Comparison of ENCODE assay signal across 19 cellular contexts in the genomic region with DNA sequence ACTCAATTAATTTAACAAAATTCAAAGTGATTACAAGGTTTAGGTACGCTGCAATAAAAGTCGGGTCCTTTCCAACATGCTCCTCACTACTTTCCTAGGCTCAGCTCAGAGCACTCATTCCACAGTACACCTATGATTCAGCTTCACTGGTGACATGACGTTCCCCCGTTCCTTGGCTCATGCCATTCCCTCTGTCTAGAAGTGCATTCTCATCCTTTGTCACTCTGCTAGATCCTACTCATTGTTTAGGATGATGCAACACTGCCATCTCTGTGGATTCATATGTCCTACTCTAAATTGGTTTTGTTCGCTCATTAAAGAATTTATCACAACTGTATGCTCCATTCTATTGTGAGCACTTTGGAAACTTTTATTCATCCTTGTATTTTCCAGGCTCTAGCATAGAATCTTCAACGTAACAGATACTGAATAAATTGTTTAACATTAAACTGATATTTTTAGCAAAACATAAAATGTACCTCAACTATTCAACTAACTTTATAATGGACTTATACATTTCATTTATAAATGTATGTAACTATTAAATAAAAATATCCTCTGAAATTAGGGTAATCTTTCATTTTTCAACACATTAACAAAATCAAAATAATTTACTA.
A peak's percentile ranks its signal among the peaks of the same experiment; 100 is the strongest.
DNase-seq lines count a peak whose midpoint lies in the region; ATAC-seq and TF ChIP-seq lines count a peak whose summit lies in the region.
"Had no signal": no experiment of that assay in that cellular context is flagged by ENCODE, and none has a peak within 500 bp of the region (broad histone marks: within the 10 kb centered on the region; RNA-seq: fewer than 3 reads in every experiment).

No MANE protein-coding gene starts in this region.

- no peak overlapping the region for H3K9ac ChIP-seq in HCT116 (ENCODE audit: low read length)

- no peak overlapping the region for H2AFZ ChIP-seq in HCT116 (ENCODE audit: low read depth, low read length, poor library complexity, severe bottlenecking)

- POLR2A ChIA-PET in HCT116 (lab: Charles Lee): no interaction called here

- no peaks in the 10 kb centered on the region for H4K20me1 ChIP-seq in HCT116 (ENCODE audit: insufficient read depth)

- no peak overlapping the region for H3K27ac ChIP-seq in HCT116 (ENCODE audit: low read depth, low read length)
- no peak overlapping the region for H3K27ac ChIP-seq in brain microvascular endothelial cell
- H3K27ac ChIP-seq: prostate gland, transverse colon had no signal

- no peaks in the 10 kb centered on the region for H3K79me2 ChIP-seq in HCT116 (ENCODE audit: insufficient read depth, low read length)

- DNase-seq in AG08395 (ENCODE audit: low spot score) (peak; percentile 20), HCT116 (ENCODE audit: low read depth, low spot score) (no peak), brain microvascular endothelial cell (peak; percentile 45), iris pigment epithelial cell (ENCODE audit: low read depth) (peak; percentile 43), ACHN (no peak)
- no peak for DNase-seq in stimulated activated CD4-positive, alpha-beta T cell treated with anti-CD3 and anti-CD28 coated beads, Interleukin-4, amount 100 ng/mL, for 1 hour
- DNase-seq: activated CD4-positive, alpha-beta memory T cell treated with anti-CD3 and anti-CD28 coated beads, Interleukin-2, amount 10 ng/mL, durations not matched to agents 7 days and 5 days; GF-D8; Kasumi-1; mucosa of descending colon; NCI-H1694 treated with DMSO at 0.1 percent for 48 hours; NCI-H748 treated with DMSO at 0.1 percent for 48 hours; Right ventricle myocardium superior; stimulated activated CD8-positive, alpha-beta memory T cell treated with anti-CD3 and anti-CD28 coated beads, Interleukin-4, amount 100 ng/mL, for 48 hours; T-helper 9 cell; transverse colon had no signal

- H3K27me3 ChIP-seq in HCT116 (ENCODE audit: insufficient read depth, low read length) (no peaks in the 10 kb centered on the region), brain microvascular endothelial cell (replicated peaks) (no peaks in the 10 kb centered on the region)
- H3K27me3 ChIP-seq: transverse colon had no signal

- no peak for TF ChIP-seq POLR2A in HCT116 (IDR thresholded peaks at IDR 0.05; ENCODE audit: borderline replicate concordance, extremely low read depth, insufficient read depth, insufficient read length)

- no peaks in the 10 kb centered on the region for H3K9me2 ChIP-seq in HCT116 (ENCODE audit: insufficient read depth)

- no peaks in the 10 kb centered on the region for H3K36me3 ChIP-seq in HCT116 (ENCODE audit: control insufficient read depth in 1 of 2, insufficient read depth in 2 of 2, low read length in 2 of 2)
- H3K36me3 ChIP-seq in brain microvascular endothelial cell (replicated peaks): no peaks in the 10 kb centered on the region
- H3K36me3 ChIP-seq: prostate gland had no signal

- CTCF ChIA-PET in HCT116 (lab: Charles Lee): no interaction called here

- intact Hi-C loops in HCT116 (cut with micrococcal nuclease): no loop called here

- H3K9me3 ChIP-seq in HCT116 (ENCODE audit: control insufficient read depth in 1 of 2, insufficient read depth in 1 of 2, low read depth in 1 of 2, low read length in 2 of 2): no peaks in the 10 kb centered on the region
- H3K9me3 ChIP-seq: mucosa of descending colon, prostate gland, transverse colon had no signal

- TF ChIP-seq RAD21 in HCT116 (IDR thresholded peaks at IDR 0.05; ENCODE audit: low read depth): no peak

- no peaks in the 10 kb centered on the region for H3K4me1 ChIP-seq in HCT116 (ENCODE audit: control insufficient read depth in 1 of 2, insufficient read depth in 2 of 2, low read length in 2 of 2)
- H3K4me1 ChIP-seq: prostate gland, transverse colon had no signal

- no peak overlapping the region for H3K4me3 ChIP-seq in HCT116 (replicated peaks in 1 of 2; ENCODE audit: low read depth in 1 of 2, low read length in 2 of 2)
- H3K4me3 ChIP-seq in brain microvascular endothelial cell (ENCODE audit: low read depth, low read length): no peak overlapping the region
- H3K4me3 ChIP-seq: mucosa of descending colon, prostate gland, transverse colon had no signal

- ATAC-seq in HCT116 (no peak), GM21390 (IDR thresholded peaks at IDR 0.05; ENCODE audit: unreplicated experiment) (no peak), HG03280 (IDR thresholded peaks at IDR 0.05; ENCODE audit: unreplicated experiment) (no peak)
- ATAC-seq: mucosa of descending colon had no signal

- no TSS peak for BruUV-seq in HCT116 (replicated peaks; lab: Mats Ljungman, UMichigan)

- H3K4me2 ChIP-seq in HCT116 (ENCODE audit: low read length): no peak overlapping the region

- RAD21 ChIA-PET in HCT116 (lab: Charles Lee; ENCODE audit: low non-redundant PET in 1 of 2, low total read pairs in 2 of 2, uncharacterized antibody in 2 of 2, unreplicated experiment in 2 of 2): no interaction called here

- TF ChIP-seq CTCF in HCT116 (IDR thresholded peaks at IDR 0.05 in 2 of 3, conservative IDR thresholded peaks at IDR 0.05 in 1 of 3; ENCODE audit: borderline replicate concordance in 1 of 3, insufficient read depth in 1 of 3, low read depth in 2 of 3, low read length in 2 of 3) (no peak), brain microvascular endothelial cell (IDR thresholded peaks at IDR 0.05; ENCODE audit: low read depth, low read length, missing control alignments) (no peak)

- in situ Hi-C loops in brain microvascular endothelial cell (cut with HindIII; ENCODE audit: low pct_ligation_motif_present, low sequenced_read_pairs): no loop called here
- in situ Hi-C loops in ACHN (cut with HindIII; ENCODE audit: low pct_ligation_motif_present, low pct_unique_long_range_greater_than_20kb, low sequenced_read_pairs): no loop called here

TF ChIP-seq in HCT116, 20 proteins besides CTCF, POLR2A, EP300 and RAD21:
- TF ChIP-seq, protein P1, sequence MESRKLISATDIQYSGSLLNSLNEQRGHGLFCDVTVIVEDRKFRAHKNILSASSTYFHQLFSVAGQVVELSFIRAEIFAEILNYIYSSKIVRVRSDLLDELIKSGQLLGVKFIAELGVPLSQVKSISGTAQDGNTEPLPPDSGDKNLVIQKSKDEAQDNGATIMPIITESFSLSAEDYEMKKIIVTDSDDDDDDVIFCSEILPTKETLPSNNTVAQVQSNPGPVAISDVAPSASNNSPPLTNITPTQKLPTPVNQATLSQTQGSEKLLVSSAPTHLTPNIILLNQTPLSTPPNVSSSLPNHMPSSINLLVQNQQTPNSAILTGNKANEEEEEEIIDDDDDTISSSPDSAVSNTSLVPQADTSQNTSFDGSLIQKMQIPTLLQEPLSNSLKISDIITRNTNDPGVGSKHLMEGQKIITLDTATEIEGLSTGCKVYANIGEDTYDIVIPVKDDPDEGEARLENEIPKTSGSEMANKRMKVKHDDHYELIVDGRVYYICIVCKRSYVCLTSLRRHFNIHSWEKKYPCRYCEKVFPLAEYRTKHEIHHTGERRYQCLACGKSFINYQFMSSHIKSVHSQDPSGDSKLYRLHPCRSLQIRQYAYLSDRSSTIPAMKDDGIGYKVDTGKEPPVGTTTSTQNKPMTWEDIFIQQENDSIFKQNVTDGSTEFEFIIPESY (IDR thresholded peaks at IDR 0.05; ENCODE audit: extremely low read depth, insufficient replicate concordance, low read length): no peak
- TF ChIP-seq YY1 (IDR thresholded peaks at IDR 0.05; ENCODE audit: extremely low read depth, insufficient replicate concordance, low read depth, low read length) (no peak), CEBPB (IDR thresholded peaks at IDR 0.05; ENCODE audit: low read depth) (0 out of 2 replicates have a peak, but pooled peaks have one; percentile 25), POLR2AphosphoS5 (IDR thresholded peaks at IDR 0.05; ENCODE audit: low read depth, low read length) (no peak), ELF1 (IDR thresholded peaks at IDR 0.05; ENCODE audit: borderline replicate concordance, low read depth) (no peak), EGR1 (IDR thresholded peaks at IDR 0.05; ENCODE audit: low read depth) (no peak)
- TF ChIP-seq, protein P2, sequence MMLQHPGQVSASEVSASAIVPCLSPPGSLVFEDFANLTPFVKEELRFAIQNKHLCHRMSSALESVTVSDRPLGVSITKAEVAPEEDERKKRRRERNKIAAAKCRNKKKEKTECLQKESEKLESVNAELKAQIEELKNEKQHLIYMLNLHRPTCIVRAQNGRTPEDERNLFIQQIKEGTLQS (IDR thresholded peaks at IDR 0.05): peak; percentile 34; the same call in 1 of the 2 replicates
- TF ChIP-seq, protein P3, sequence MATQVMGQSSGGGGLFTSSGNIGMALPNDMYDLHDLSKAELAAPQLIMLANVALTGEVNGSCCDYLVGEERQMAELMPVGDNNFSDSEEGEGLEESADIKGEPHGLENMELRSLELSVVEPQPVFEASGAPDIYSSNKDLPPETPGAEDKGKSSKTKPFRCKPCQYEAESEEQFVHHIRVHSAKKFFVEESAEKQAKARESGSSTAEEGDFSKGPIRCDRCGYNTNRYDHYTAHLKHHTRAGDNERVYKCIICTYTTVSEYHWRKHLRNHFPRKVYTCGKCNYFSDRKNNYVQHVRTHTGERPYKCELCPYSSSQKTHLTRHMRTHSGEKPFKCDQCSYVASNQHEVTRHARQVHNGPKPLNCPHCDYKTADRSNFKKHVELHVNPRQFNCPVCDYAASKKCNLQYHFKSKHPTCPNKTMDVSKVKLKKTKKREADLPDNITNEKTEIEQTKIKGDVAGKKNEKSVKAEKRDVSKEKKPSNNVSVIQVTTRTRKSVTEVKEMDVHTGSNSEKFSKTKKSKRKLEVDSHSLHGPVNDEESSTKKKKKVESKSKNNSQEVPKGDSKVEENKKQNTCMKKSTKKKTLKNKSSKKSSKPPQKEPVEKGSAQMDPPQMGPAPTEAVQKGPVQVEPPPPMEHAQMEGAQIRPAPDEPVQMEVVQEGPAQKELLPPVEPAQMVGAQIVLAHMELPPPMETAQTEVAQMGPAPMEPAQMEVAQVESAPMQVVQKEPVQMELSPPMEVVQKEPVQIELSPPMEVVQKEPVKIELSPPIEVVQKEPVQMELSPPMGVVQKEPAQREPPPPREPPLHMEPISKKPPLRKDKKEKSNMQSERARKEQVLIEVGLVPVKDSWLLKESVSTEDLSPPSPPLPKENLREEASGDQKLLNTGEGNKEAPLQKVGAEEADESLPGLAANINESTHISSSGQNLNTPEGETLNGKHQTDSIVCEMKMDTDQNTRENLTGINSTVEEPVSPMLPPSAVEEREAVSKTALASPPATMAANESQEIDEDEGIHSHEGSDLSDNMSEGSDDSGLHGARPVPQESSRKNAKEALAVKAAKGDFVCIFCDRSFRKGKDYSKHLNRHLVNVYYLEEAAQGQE (IDR thresholded peaks at IDR 0.05; ENCODE audit: low read depth): no peak
TF ChIP-seq in HCT116: peak in this region for 2.

Comparison
In these comparisons a context has a peak if more than half of its experiments do, and no peak if none do; other contexts are left out.
1. DNase-seq: peak in AG08395 (single experiment), brain microvascular endothelial cell (single experiment) and iris pigment epithelial cell (single experiment); none in HCT116 (single experiment), stimulated activated CD4-positive, alpha-beta T cell treated with anti-CD3 and anti-CD28 coated beads, Interleukin-4, amount 100 ng/mL, for 1 hour (single experiment) and ACHN (single experiment).